19 cellular contexts compared by ENCODE assay signal in the genomic region with DNA sequence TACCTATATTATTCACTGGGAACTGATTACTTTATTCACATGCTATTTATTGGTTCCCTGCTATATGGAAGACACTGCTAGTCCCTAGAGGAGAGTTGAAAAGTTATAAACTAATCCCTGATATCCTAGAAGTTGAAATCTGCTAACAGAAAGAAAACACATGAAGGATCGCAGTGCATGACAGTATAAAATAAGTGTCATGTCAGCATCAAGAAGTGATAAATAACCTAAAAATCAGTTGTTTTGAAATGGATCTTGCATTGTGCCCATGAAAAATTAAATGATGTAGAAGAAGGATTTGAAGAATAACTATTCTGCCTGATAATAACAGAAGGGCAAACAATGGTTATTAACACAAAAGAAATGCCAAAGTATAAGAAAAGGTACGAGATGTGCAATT.
DNase-seq lines count a peak whose midpoint lies in the region; ATAC-seq, FAIRE-seq and TF ChIP-seq lines count a peak whose summit lies in the region.
"Had no signal": no experiment of that assay in that cellular context is flagged by ENCODE, and none has a peak within 500 bp of the region (broad histone marks: within the 10 kb centered on the region; RNA-seq: fewer than 3 reads in every experiment).

No MANE protein-coding gene starts in this region.

- in situ Hi-C loops in HepG2 (cut with HindIII; ENCODE audit: extremely low pct_ligation_motif_present, low pct_unique_long_range_greater_than_20kb), result no loop called here
- in situ Hi-C loops in K562 (cut with MboI), result no loop called here

- no peak for TF ChIP-seq CTCF in HepG2 (CRISPR knock-in tag; IDR thresholded peaks at IDR 0.05)
- TF ChIP-seq CTCF in right lobe of liver (IDR thresholded peaks at IDR 0.05), result no peak
- TF ChIP-seq CTCF in K562 (IDR thresholded peaks at IDR 0.05 in 2 of 3, conservative IDR thresholded peaks at IDR 0.05 in 1 of 3; ENCODE audit: insufficient read depth in 2 of 3, low read depth in 1 of 3, low read length in 3 of 3), result no peak

- H4K20me1 ChIP-seq in HepG2 (ENCODE audit: insufficient read depth, low read length), result no peaks in the 10 kb centered on the region
- no peaks in the 10 kb centered on the region for H4K20me1 ChIP-seq in K562 (replicated peaks; ENCODE audit: control insufficient read depth, insufficient read depth, low read length)
- H4K20me1 ChIP-seq: BLaER1 treated with 17β-estradiol and CSF1 and Interleukin-3, amounts not matched to agents 10 nM and 100 nM had no signal

- H3K9me3 ChIP-seq in HepG2 (ENCODE audit: low read length) (no peaks in the 10 kb centered on the region), right lobe of liver (no peaks in the 10 kb centered on the region), K562 (replicated peaks; ENCODE audit: control insufficient read depth, insufficient read depth, low read depth, low read length) (no peaks in the 10 kb centered on the region)
- H3K9me3 ChIP-seq: BLaER1 treated with 17β-estradiol and CSF1 and Interleukin-3, amounts not matched to agents 10 nM and 100 nM; Caco-2 had no signal

- no peaks in the 10 kb centered on the region for H3K27me3 ChIP-seq in HepG2 (ENCODE audit: control insufficient read depth in 1 of 2, insufficient read depth in 2 of 2, low read length in 2 of 2)
- H3K27me3 ChIP-seq in right lobe of liver, result no peaks in the 10 kb centered on the region
- H3K27me3 ChIP-seq in K562 (ENCODE audit: control insufficient read depth in 2 of 2, insufficient read depth in 2 of 2, low read length in 2 of 2), result no peaks in the 10 kb centered on the region
- H3K27me3 ChIP-seq: BLaER1 treated with 17β-estradiol and CSF1 and Interleukin-3, amounts not matched to agents 10 nM and 100 nM had no signal

- intact Hi-C loops in HepG2 (cut with micrococcal nuclease; ENCODE audit: unreplicated experiment) (no loop called here), right lobe of liver (cut with DNase I) (no loop called here), K562 (cut with micrococcal nuclease) (no loop called here)

- DNase-seq in HepG2 (ENCODE audit: low spot score), result no peak
- DNase-seq in right lobe of liver, result no peak
- DNase-seq in K562 (ENCODE audit: extremely low read depth in 1 of 4, low spot score in 3 of 4), result no peak
- DNase-seq in stimulated activated CD4-positive, alpha-beta T cell treated with anti-CD3 and anti-CD28 coated beads, Interleukin-1b, Interleukin-23, amount 100 ng/mL, for 48 hours, result no peak
- no peak for DNase-seq in NCI-H1417 treated with DMSO at 0.1 percent for 48 hours (lab: John Stamatoyannopoulos, UW)
- DNase-seq: ACHN; Caco-2; Calu3; CD4-positive, alpha-beta T cell; CD8-positive, alpha-beta T cell; DMS79 treated with DMSO at 0.1 percent for 48 hours; GF-D8 had no signal

- H3K4me1 ChIP-seq in HepG2 (ENCODE audit: insufficient read depth, low read length) (no peaks in the 10 kb centered on the region), right lobe of liver (no peaks in the 10 kb centered on the region), K562 (replicated peaks in 1 of 2; ENCODE audit: control insufficient read depth in 2 of 2, insufficient read depth in 2 of 2, low read length in 2 of 2) (no peaks in the 10 kb centered on the region)
- H3K4me1 ChIP-seq: BLaER1 treated with 17β-estradiol and CSF1 and Interleukin-3, amounts not matched to agents 10 nM and 100 nM; Caco-2 had no signal

- H2AFZ ChIP-seq in HepG2 (ENCODE audit: low read length), result no peak overlapping the region
- H2AFZ ChIP-seq in K562 (ENCODE audit: low read depth, low read length), result no peak overlapping the region

- H3K27ac ChIP-seq in HepG2 (ENCODE audit: extremely low read length, insufficient read depth, low read length) (no peak overlapping the region), right lobe of liver (no peak overlapping the region), K562 (ENCODE audit: extremely low read depth, low read depth, low read length) (no peak overlapping the region)
- H3K27ac ChIP-seq: 22Rv1; BLaER1 treated with 17β-estradiol and CSF1 and Interleukin-3, amounts not matched to agents 10 nM and 100 nM; C4-2B had no signal

- WGBS in HepG2 (ENCODE audit: low lambda C conversion rate), result 48% methylated on average over 2 of the region's 2 CpGs
- WGBS in right lobe of liver (ENCODE audit: insufficient coverage, low coverage, low lambda C conversion rate, missing lambda C conversion rate), result 67% methylated on average over 2 of the region's 2 CpGs
- WGBS in K562 (ENCODE audit: insufficient coverage, low coverage, missing lambda C conversion rate), result 4% methylated on average over 2 of the region's 2 CpGs

- TF ChIP-seq RAD21 in HepG2 (CRISPR knock-in tag; IDR thresholded peaks at IDR 0.05), result no peak
- no peak for TF ChIP-seq RAD21 in K562 (CRISPR knock-in tag; conservative IDR thresholded peaks at IDR 0.05 in 1 of 2, IDR thresholded peaks at IDR 0.05 in 1 of 2)

- H3K4me2 ChIP-seq in HepG2 (ENCODE audit: low read depth, low read length) (no peak overlapping the region), K562 (ENCODE audit: insufficient read depth, low read length) (no peak overlapping the region)
- H3K4me2 ChIP-seq: BLaER1 treated with 17β-estradiol and CSF1 and Interleukin-3, amounts not matched to agents 10 nM and 100 nM had no signal

- CTCF ChIA-PET in HepG2 (lab: Yijun Ruan, JAX; ENCODE audit: low intra/inter-chr PET ratio, low total read pairs) (no interaction called here), K562 (lab: Yijun Ruan, JAX; ENCODE audit: low intra/inter-chr PET ratio) (no interaction called here)

- ATAC-seq in HepG2 (no peak), right lobe of liver (no peak), K562 (no peak)
- ATAC-seq: CD8-positive, alpha-beta T cell had no signal

- H3K9ac ChIP-seq in HepG2 (ENCODE audit: insufficient read depth, low read depth, low read length) (no peak overlapping the region), K562 (ENCODE audit: insufficient read depth in 1 of 2, low read depth in 2 of 2, low read length in 2 of 2) (no peak overlapping the region)
- H3K9ac ChIP-seq: BLaER1 treated with 17β-estradiol and CSF1 and Interleukin-3, amounts not matched to agents 10 nM and 100 nM had no signal

- no peak for TF ChIP-seq EP300 in HepG2 (IDR thresholded peaks at IDR 0.05; ENCODE audit: low read depth in 2 of 2, low read length in 2 of 2)
- TF ChIP-seq EP300 in HepG2 (CRISPR knock-in tag; IDR thresholded peaks at IDR 0.05; ENCODE audit: borderline replicate concordance), result no peak
- TF ChIP-seq EP300 in K562 (IDR thresholded peaks at IDR 0.05; ENCODE audit: low read length), result no peak

- no peak for TF ChIP-seq POLR2A in HepG2 (IDR thresholded peaks at IDR 0.05; ENCODE audit: insufficient read depth in 1 of 2, low read depth in 2 of 2, low read length in 2 of 2)
- no peak for TF ChIP-seq POLR2A in right lobe of liver (IDR thresholded peaks at IDR 0.05)
- no peak for TF ChIP-seq POLR2A in K562 (conservative IDR thresholded peaks at IDR 0.05)

- FAIRE-seq in HepG2 (lab: Jason Lieb, UNC) (no peak), K562 (lab: Jason Lieb, UNC) (no peak)
- FAIRE-seq: D721Med, G401.6, GM12891, GM19239 had no signal

- no peaks in the 10 kb centered on the region for H3K9me1 ChIP-seq in K562 (ENCODE audit: control insufficient read depth, insufficient read depth, low read length)

- H3K79me2 ChIP-seq in HepG2 (ENCODE audit: insufficient read depth, low read length) (no peaks in the 10 kb centered on the region), K562 (ENCODE audit: control insufficient read depth, insufficient read depth, low read length) (no peaks in the 10 kb centered on the region)

- H3K36me3 ChIP-seq in HepG2 (replicated peaks in 1 of 2; ENCODE audit: control insufficient read depth in 1 of 2, insufficient read depth in 2 of 2, low read length in 2 of 2), result no peaks in the 10 kb centered on the region
- no peaks in the 10 kb centered on the region for H3K36me3 ChIP-seq in right lobe of liver
- H3K36me3 ChIP-seq in K562 (ENCODE audit: control insufficient read depth, insufficient read depth, low read length), result no peaks in the 10 kb centered on the region
- H3K36me3 ChIP-seq: BLaER1 treated with 17β-estradiol and CSF1 and Interleukin-3, amounts not matched to agents 10 nM and 100 nM had no signal

- BruUV-seq in HepG2 (replicated peaks; lab: Mats Ljungman, UMichigan) (no TSS peak), K562 (replicated peaks; lab: Mats Ljungman, UMichigan) (no TSS peak)

- H3K4me3 ChIP-seq in HepG2 (replicated peaks in 1 of 3; ENCODE audit: insufficient read depth in 1 of 3, low read depth in 2 of 3, low read length in 3 of 3) (no peak overlapping the region), right lobe of liver (no peak overlapping the region), K562 (no peak overlapping the region)
- H3K4me3 ChIP-seq: BLaER1 treated with 17β-estradiol and CSF1 and Interleukin-3, amounts not matched to agents 10 nM and 100 nM had no signal

- POLR2A ChIA-PET in HepG2 (lab: Yijun Ruan, JAX), result no interaction called here
- POLR2A ChIA-PET in K562 (lab: Yijun Ruan, JAX), result no interaction called here

TF ChIP-seq in HepG2, 621 proteins besides CTCF, POLR2A, EP300 and RAD21:
- TF ChIP-seq ETV5 (CRISPR knock-in tag; IDR thresholded peaks at IDR 0.05; ENCODE audit: borderline replicate concordance), result no peak
- peak; percentile 55 to 78; a peak in 3 of 4 replicates for TF ChIP-seq MAFK (conservative IDR thresholded peaks at IDR 0.05 in 1 of 2, IDR thresholded peaks at IDR 0.05 in 1 of 2; ENCODE audit: low read length in 2 of 2)
- TF ChIP-seq ZNF446 (CRISPR knock-in tag; IDR thresholded peaks at IDR 0.05), result no peak
- TF ChIP-seq ZNF749 (CRISPR knock-in tag; IDR thresholded peaks at IDR 0.05; ENCODE audit: borderline replicate concordance), result no peak
- peak; percentile 73 for TF ChIP-seq MAFF (IDR thresholded peaks at IDR 0.05; ENCODE audit: low read depth, low read length)

TF ChIP-seq in K562, 482 proteins besides CTCF, POLR2A, EP300 and RAD21 (continues in another document):
- TF ChIP-seq HDAC1 (IDR thresholded peaks at IDR 0.05) (no peak), ZNF316 (IDR thresholded peaks at IDR 0.05) (peak; percentile 76), SRSF9 (IDR thresholded peaks at IDR 0.05; ENCODE audit: borderline replicate concordance, low read depth, low read length) (no peak), MAFF (IDR thresholded peaks at IDR 0.05; ENCODE audit: low read length) (peak; percentile 45; the same call in 1 of the 2 replicates), NCOA6 (IDR thresholded peaks at IDR 0.05) (no peak), MTF1 (CRISPR knock-in tag; IDR thresholded peaks at IDR 0.05; ENCODE audit: borderline replicate concordance) (no peak), MAFK (IDR thresholded peaks at IDR 0.05; ENCODE audit: low read length) (peak; percentile 47), TEAD4 (IDR thresholded peaks at IDR 0.05; ENCODE audit: low read length) (no peak), TEAD4 (CRISPR knock-in tag; IDR thresholded peaks at IDR 0.05; ENCODE audit: borderline replicate concordance) (no peak)
